Comparison of ENCODE assay signal across 21 cellular contexts in the genomic region with DNA sequence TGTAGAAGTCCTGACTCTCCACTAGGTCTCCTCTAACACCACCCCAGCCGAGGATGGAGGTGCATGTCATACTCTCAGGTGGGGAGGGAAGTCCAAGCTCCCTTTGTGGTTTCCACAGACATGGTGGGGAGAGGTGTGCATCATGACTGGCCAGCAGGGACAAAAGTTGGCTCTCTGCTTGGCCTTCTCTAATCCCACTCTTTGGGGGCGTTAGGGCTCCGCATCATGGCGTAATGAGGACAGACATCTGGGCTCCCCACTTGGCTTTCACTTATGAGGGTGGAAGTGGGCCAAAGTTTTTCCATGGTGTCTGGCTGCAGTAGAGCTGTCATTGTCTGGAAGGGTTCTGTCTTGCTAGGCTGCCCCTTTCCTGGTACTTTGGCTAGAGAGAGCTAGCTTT.
DNase-seq lines count a peak whose midpoint lies in the region; ATAC-seq, FAIRE-seq and TF ChIP-seq lines count a peak whose summit lies in the region.
"Had no signal": no experiment of that assay in that cellular context is flagged by ENCODE, and none has a peak within 500 bp of the region (broad histone marks: within the 10 kb centered on the region; RNA-seq: fewer than 3 reads in every experiment).

No MANE protein-coding gene starts in this region.

- no peaks in the 10 kb centered on the region for H3K79me2 ChIP-seq in H1 (ENCODE audit: control insufficient read depth in 1 of 2, insufficient read depth in 2 of 2, low read length in 2 of 2)

- 68% methylated on average over 4 of the region's 4 CpGs; no CpG with 5 or more reads in 1 of the 2 experiments for WGBS in H1 (ENCODE audit: extremely low coverage in 1 of 2, insufficient coverage in 1 of 2, insufficient read length in 1 of 2, insufficient replicate concordance in 2 of 2, low coverage in 1 of 2, low lambda C conversion rate in 2 of 2, missing lambda C conversion rate in 1 of 2), 2 experiments
- WGBS in lung, 2 donors, result 77 to 83% methylated on average over 4 of the region's 4 CpGs

- H3K4me3 ChIP-seq in H1 (ENCODE audit: extremely low read depth in 1 of 4, insufficient read depth in 2 of 4, low read depth in 3 of 4, low read length in 4 of 4), result no peak overlapping the region
- H3K4me3 ChIP-seq in lung, result no peak overlapping the region
- H3K4me3 ChIP-seq in subcutaneous abdominal adipose tissue (ENCODE audit: low read depth in 1 of 5, low read length in 5 of 5), result no peak overlapping the region
- H3K4me3 ChIP-seq: GM12878, HAP-1 had no signal

- H3K27ac ChIP-seq in H1 (ENCODE audit: low read depth, low read length), result no peak overlapping the region
- no peak overlapping the region for H3K27ac ChIP-seq in lung (ENCODE audit: low read depth in 1 of 2, low read length in 1 of 2)
- peak overlapping the region; percentile 83 for H3K27ac ChIP-seq in subcutaneous abdominal adipose tissue (ENCODE audit: low read depth, low read length)
- H3K27ac ChIP-seq: HL-60 had no signal

- H2BK20ac ChIP-seq in H1 (ENCODE audit: low read length), result no peak overlapping the region

- H2AFZ ChIP-seq in H1 (ENCODE audit: low read length), result 0 out of 2 replicates have a peak overlapping the region, but pooled peaks have one; percentile 7

- no peaks in the 10 kb centered on the region for H3K27me3 Mint-ChIP-seq in endothelial cell (ENCODE audit: unreplicated experiment)
- H3K27me3 Mint-ChIP-seq: CD4-positive, CD25-positive, alpha-beta regulatory T cell had no signal

- peaks cover 44% of the 10 kb centered on the region for H3K4me1 Mint-ChIP-seq in endothelial cell (ENCODE audit: unreplicated experiment)
- H3K4me1 Mint-ChIP-seq: CD4-positive, CD25-positive, alpha-beta regulatory T cell; CD8-positive, alpha-beta memory T cell had no signal

- no peak overlapping the region for H3K4me3 Mint-ChIP-seq in endothelial cell (ENCODE audit: unreplicated experiment)
- H3K4me3 Mint-ChIP-seq: CD4-positive, CD25-positive, alpha-beta regulatory T cell; CD8-positive, alpha-beta memory T cell had no signal

- H3K4me1 ChIP-seq in H1 (replicated peaks in 1 of 4; ENCODE audit: control insufficient read depth in 3 of 4, insufficient read depth in 4 of 4, low read length in 3 of 4) (no peaks in the 10 kb centered on the region), lung (ENCODE audit: control insufficient read depth in 2 of 2, insufficient read depth in 2 of 2, low read length in 2 of 2) (peaks cover 6 to 12% of the 10 kb centered on the region in 2 donors), subcutaneous abdominal adipose tissue (ENCODE audit: control insufficient read depth in 5 of 5, insufficient read depth in 5 of 5, low read length in 5 of 5) (peaks cover 0 to 42% (median 5%) of the 10 kb centered on the region in 5 donors)
- H3K4me1 ChIP-seq: BE2C, HAP-1 had no signal

- TF ChIP-seq RAD21 in H1 (IDR thresholded peaks at IDR 0.05 in 1 of 2, conservative IDR thresholded peaks at IDR 0.05 in 1 of 2; ENCODE audit: low read depth in 2 of 2, low read length in 2 of 2), result no peak

- H2BK12ac ChIP-seq in H1 (ENCODE audit: low read depth, low read length), result no peak overlapping the region

- H3K18ac ChIP-seq in H1 (ENCODE audit: extremely low read depth, low read length), result no peak overlapping the region

- H4K91ac ChIP-seq in H1 (replicated peaks; ENCODE audit: insufficient read length, low read length), result no peak overlapping the region

- ATAC-seq in lung (ENCODE audit: insufficient read depth, low FRiP score), result no peak
- no peak for ATAC-seq in GM21390 (IDR thresholded peaks at IDR 0.05; ENCODE audit: unreplicated experiment)
- ATAC-seq: GM12878 had no signal

- H2BK15ac ChIP-seq in H1 (ENCODE audit: low read length), result no peak overlapping the region

- no peak for TF ChIP-seq EP300 in H1 (IDR thresholded peaks at IDR 0.05; ENCODE audit: borderline replicate concordance in 1 of 2, low read depth in 2 of 2, low read length in 2 of 2)

- H3K4me2 ChIP-seq in H1 (ENCODE audit: insufficient read depth in 1 of 2, low read depth in 2 of 2, low read length in 2 of 2), result no peak overlapping the region

- TF ChIP-seq POLR2A in H1 (IDR thresholded peaks at IDR 0.05; ENCODE audit: control extremely low read depth in 1 of 2, low read depth in 2 of 2, low read length in 2 of 2), result no peak

- no peak overlapping the region for H3K56ac ChIP-seq in H1 (replicated peaks; ENCODE audit: insufficient read length, low read depth, low read length)

- H3K27me3 ChIP-seq in H1 (replicated peaks in 1 of 4; ENCODE audit: control insufficient read depth in 3 of 4, extremely low read depth in 1 of 4, insufficient read depth in 3 of 4, low read length in 3 of 4) (no peaks in the 10 kb centered on the region), lung (ENCODE audit: control insufficient read depth, insufficient read depth) (no peaks in the 10 kb centered on the region), subcutaneous abdominal adipose tissue (ENCODE audit: control insufficient read depth in 5 of 5, insufficient read depth in 4 of 5, low read length in 5 of 5) (no peaks in the 10 kb centered on the region)
- H3K27me3 ChIP-seq: BE2C had no signal

- H4K20me1 ChIP-seq in H1 (replicated peaks in 1 of 2; ENCODE audit: control insufficient read depth in 1 of 2, insufficient read depth in 2 of 2, low read length in 2 of 2), result no peaks in the 10 kb centered on the region

- H3K79me1 ChIP-seq in H1 (ENCODE audit: low read depth, low read length), result no peaks in the 10 kb centered on the region

- no peak overlapping the region for H3K9ac ChIP-seq in H1 (replicated peaks in 1 of 4; ENCODE audit: extremely low read depth in 1 of 4, low read depth in 3 of 4, low read length in 3 of 4)
- H3K9ac ChIP-seq in subcutaneous abdominal adipose tissue (ENCODE audit: low read length in 5 of 5), result no peak overlapping the region

- H3K14ac ChIP-seq in H1 (ENCODE audit: insufficient read length), result no peak overlapping the region

- no peak for TF ChIP-seq CTCF in H1 (IDR thresholded peaks at IDR 0.05; ENCODE audit: control extremely low read depth in 1 of 3, insufficient read depth in 1 of 3, low read depth in 1 of 3, low read length in 3 of 3)
- TF ChIP-seq CTCF in endothelial cell (IDR thresholded peaks at IDR 0.05; ENCODE audit: unreplicated experiment), result no peak
- TF ChIP-seq CTCF in lung (IDR thresholded peaks at IDR 0.05; ENCODE audit: control extremely low read depth, extremely low read depth), result no peak

- no peaks in the 10 kb centered on the region for H3K9me3 ChIP-seq in H1 (ENCODE audit: insufficient read depth in 2 of 2, low read depth in 1 of 2, low read length in 1 of 2)
- H3K9me3 ChIP-seq in lung (ENCODE audit: control insufficient read depth in 2 of 2, insufficient read depth in 1 of 2, low read length in 1 of 2), result peaks cover 0 to 1% of the 10 kb centered on the region in 2 donors
- peaks cover 0 to 5% (median 0%) of the 10 kb centered on the region in 5 donors for H3K9me3 ChIP-seq in subcutaneous abdominal adipose tissue (ENCODE audit: control insufficient read depth in 5 of 5, low read length in 5 of 5)
- H3K9me3 ChIP-seq: BE2C had no signal

- no peaks in the 10 kb centered on the region for H3K23me2 ChIP-seq in H1 (ENCODE audit: low read depth, low read length)

- DNase-seq in H1 (ENCODE audit: low read depth in 1 of 2, low spot score in 2 of 2) (peak in 1 of 2 experiments; percentile 23), endothelial cell (ENCODE audit: low spot score) (no peak), lung (ENCODE audit: low spot score) (peak; percentile 18), NCI-H2029 treated with DMSO at 0.1 percent for 48 hours (lab: John Stamatoyannopoulos, UW) (no peak), ecto neural progenitor cell (ENCODE audit: low spot score) (no peak)
- DNase-seq: ACHN; BE2C; C1 segment of cervical spinal cord; CD4-positive, CD25-positive, alpha-beta regulatory T cell; CD8-positive, alpha-beta memory T cell; COR-L47; DMS 273 treated with DMSO at 0.1 percent for 48 hours; DMS53; DND-41; EL had no signal

- POLR2A ChIA-PET in H1 (lab: Charles Lee; ENCODE audit: partially characterized antibody), result no interaction called here

- no peak for FAIRE-seq in H1 (lab: Jason Lieb, UNC)
- FAIRE-seq: A204.1, GM12878 had no signal

- no peak overlapping the region for H4K8ac ChIP-seq in H1 (ENCODE audit: extremely low read depth, insufficient read depth, low read length)

- H3K4ac ChIP-seq in H1 (replicated peaks; ENCODE audit: insufficient read length, low read depth, low read length), result no peak overlapping the region

- peaks cover 6% of the 10 kb centered on the region for H3K36me3 Mint-ChIP-seq in endothelial cell (ENCODE audit: low read depth, unreplicated experiment)
- H3K36me3 Mint-ChIP-seq: CD4-positive, CD25-positive, alpha-beta regulatory T cell; CD8-positive, alpha-beta memory T cell had no signal

- H3K27ac Mint-ChIP-seq in endothelial cell (ENCODE audit: unreplicated experiment), result peak overlapping the region; percentile 6
- H3K27ac Mint-ChIP-seq: CD4-positive, CD25-positive, alpha-beta regulatory T cell; CD8-positive, alpha-beta memory T cell had no signal

- no peak overlapping the region for H4K5ac ChIP-seq in H1 (ENCODE audit: insufficient read length, low read depth, low read length)

- CTCF ChIA-PET in H1 (lab: Charles Lee; ENCODE audit: partially characterized antibody), result interaction anchor here (0.6 to 5.3 kb wide), 4 partner anchors 10 to 1068 kb away, joined by 3 to 41 read pairs (median 4); no protein-coding TSS in a partner anchor

- no peaks in the 10 kb centered on the region for H3K36me3 ChIP-seq in H1 (ENCODE audit: control insufficient read depth in 2 of 4, insufficient read depth in 4 of 4, low read length in 3 of 4)
- H3K36me3 ChIP-seq in lung (ENCODE audit: control insufficient read depth in 2 of 2, insufficient read depth in 2 of 2, low read length in 2 of 2), result no peaks in the 10 kb centered on the region
- H3K36me3 ChIP-seq in subcutaneous abdominal adipose tissue (ENCODE audit: control insufficient read depth in 5 of 5, insufficient read depth in 5 of 5, low read length in 5 of 5), result no peaks in the 10 kb centered on the region
- H3K36me3 ChIP-seq: BE2C, HAP-1 had no signal

- no peak overlapping the region for H2BK120ac ChIP-seq in H1 (replicated peaks; ENCODE audit: low read depth, low read length)

- no peak overlapping the region for H2BK5ac ChIP-seq in H1 (ENCODE audit: low read depth, low read length)

- peaks cover 5% of the 10 kb centered on the region for H3K9me3 Mint-ChIP-seq in endothelial cell (ENCODE audit: unreplicated experiment)

- H3K23ac ChIP-seq in H1 (ENCODE audit: insufficient read length), result no peak overlapping the region

- H2AK5ac ChIP-seq in H1 (ENCODE audit: low read depth, low read length), result no peak overlapping the region

TF ChIP-seq in H1, 55 proteins besides CTCF, POLR2A, EP300 and RAD21:
- TF ChIP-seq POLR2AphosphoS5 (IDR thresholded peaks at IDR 0.05; ENCODE audit: low read depth, low read length) (no peak), BRCA1 (IDR thresholded peaks at IDR 0.05; ENCODE audit: low read depth, low read length) (no peak)
- TF ChIP-seq, protein P1, sequence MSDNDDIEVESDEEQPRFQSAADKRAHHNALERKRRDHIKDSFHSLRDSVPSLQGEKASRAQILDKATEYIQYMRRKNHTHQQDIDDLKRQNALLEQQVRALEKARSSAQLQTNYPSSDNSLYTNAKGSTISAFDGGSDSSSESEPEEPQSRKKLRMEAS (IDR thresholded peaks at IDR 0.05), result no peak
